In genomic region chr2:18299423-18300212, GRCh38 we compare ENCODE assay signal across 11 cellular contexts.
A peak's percentile ranks its signal among the peaks of the same experiment; 100 is the strongest.
DNase-seq lines count a peak whose midpoint lies in the region; ATAC-seq and TF ChIP-seq lines count a peak whose summit lies in the region.
"Had no signal": no experiment of that assay in that cellular context is flagged by ENCODE, and none has a peak within 500 bp of the region (broad histone marks: within the 10 kb centered on the region; RNA-seq: fewer than 3 reads in every experiment).

No MANE protein-coding gene starts in this region.

- intact Hi-C loops in ascending aorta (cut with DNase I) = no loop called here

- H3K4me1 ChIP-seq in cardiac muscle cell (ENCODE audit: low read depth) (peaks cover 18% of the 10 kb centered on the region), right atrium auricular region (no peaks in the 10 kb centered on the region), ascending aorta (peaks cover 0 to 5% of the 10 kb centered on the region in 2 donors)

- H3K36me3 ChIP-seq in cardiac muscle cell (no peaks in the 10 kb centered on the region), right atrium auricular region (no peaks in the 10 kb centered on the region), ascending aorta (no peaks in the 10 kb centered on the region)

- H3K27ac ChIP-seq in cardiac muscle cell = peak overlapping the region; percentile 77
- H3K27ac ChIP-seq in right atrium auricular region = no peak overlapping the region
- H3K27ac ChIP-seq in ascending aorta = peak overlapping the region; percentile 0 to 25

- DNase-seq in cardiac muscle cell (ENCODE audit: low read depth in 1 of 2, low spot score in 1 of 2) (peak; percentile 22 to 94), right atrium auricular region (ENCODE audit: low spot score) (no peak), ascending aorta (ENCODE audit: low spot score in 2 of 2) (no peak), islet precursor cell (peak; percentile 93), cortex of kidney (lab: John Stamatoyannopoulos, UW) (no peak)
- no peak for DNase-seq in stimulated activated naive CD4-positive, alpha-beta T cell (lab: John Stamatoyannopoulos, UW)
- DNase-seq in effector CD4-positive, alpha-beta T cell = no peak
- DNase-seq: CD4-positive, alpha-beta memory T cell; kidney had no signal

- H3K9me3 ChIP-seq in cardiac muscle cell (ENCODE audit: low read depth) = no peaks in the 10 kb centered on the region
- H3K9me3 ChIP-seq in right atrium auricular region = no peaks in the 10 kb centered on the region
- H3K9me3 ChIP-seq in ascending aorta = no peaks in the 10 kb centered on the region

- H3K27me3 ChIP-seq in cardiac muscle cell (no peaks in the 10 kb centered on the region), right atrium auricular region (no peaks in the 10 kb centered on the region), ascending aorta (no peaks in the 10 kb centered on the region)

- no peak overlapping the region for H3K4me3 ChIP-seq in cardiac muscle cell
- no peak overlapping the region for H3K4me3 ChIP-seq in right atrium auricular region
- H3K4me3 ChIP-seq in ascending aorta = no peak overlapping the region

- ATAC-seq in GM19324 (IDR thresholded peaks at IDR 0.05; ENCODE audit: low FRiP score, unreplicated experiment) = no peak
- ATAC-seq: activated T-helper 17 cell treated with anti-CD3 and anti-CD28 coated beads, Interleukin-2, amount 50 U/mL, for 72 hours had no signal

- no peak for TF ChIP-seq CTCF in cardiac muscle cell (IDR thresholded peaks at IDR 0.05; ENCODE audit: low read depth, low read length)
- no peak for TF ChIP-seq CTCF in right atrium auricular region (IDR thresholded peaks at IDR 0.05)
- TF ChIP-seq CTCF in ascending aorta (IDR thresholded peaks at IDR 0.05) = no peak

Comparison
In these comparisons a context has a peak if more than half of its experiments do, and no peak if none do; other contexts are left out.
1. DNase-seq: peak in cardiac muscle cell (2 of 2) and islet precursor cell (single experiment); none in right atrium auricular region (single experiment), ascending aorta (0 of 2), stimulated activated naive CD4-positive, alpha-beta T cell (0 of 6), effector CD4-positive, alpha-beta T cell (single experiment) and cortex of kidney (single experiment).
2. H3K27ac ChIP-seq: peak in cardiac muscle cell (single experiment) and ascending aorta (2 of 2); none in right atrium auricular region (0 of 2).